16 cellular contexts compared by ENCODE assay signal in genomic region chr10:125264091-125264490, GRCh38.
DNase-seq lines count a peak whose midpoint lies in the region; ATAC-seq, FAIRE-seq and TF ChIP-seq lines count a peak whose summit lies in the region.
"Had no signal": no experiment of that assay in that cellular context is flagged by ENCODE, and none has a peak within 500 bp of the region (broad histone marks: within the 10 kb centered on the region; RNA-seq: fewer than 3 reads in every experiment).

No MANE protein-coding gene starts in this region.

- in situ Hi-C loops in G401 (cut with HindIII; ENCODE audit: low sequenced_read_pairs) = no loop called here

- H2AK5ac ChIP-seq in mesendoderm (ENCODE audit: low read length) = peak overlapping the region; percentile 90

- POLR2A ChIA-PET in A549 (lab: Yijun Ruan, JAX) = no interaction called here
- POLR2A ChIA-PET in CD4-positive, alpha-beta T cell (lab: Charles Lee) = no interaction called here

- no peak overlapping the region for H4K5ac ChIP-seq in mesendoderm (ENCODE audit: low read length)

- H3K36me3 Mint-ChIP-seq in CD4-positive, alpha-beta T cell (ENCODE audit: low read depth) = no peaks in the 10 kb centered on the region
- no peaks in the 10 kb centered on the region for H3K36me3 Mint-ChIP-seq in stimulated activated memory B cell treated with anti-CD40 and anti-IgM and Interleukin-4, amounts not matched to agents 10 μg/mL and 1 μg/mL and 100 μg/mL, for 72 hours
- H3K36me3 Mint-ChIP-seq: CD8-positive, alpha-beta memory T cell had no signal

- H3K4ac ChIP-seq in mesendoderm (ENCODE audit: low read depth, low read length) = peak overlapping the region; percentile 82

- H3K4me1 ChIP-seq in A549 (peaks cover 18% of the 10 kb centered on the region), HUES6 (ENCODE audit: control insufficient read depth, insufficient read depth, low read length) (peaks cover 15% of the 10 kb centered on the region; the same call in 1 of the 2 replicates), SJSA1 (replicated peaks) (peaks cover 15% of the 10 kb centered on the region), mesendoderm (ENCODE audit: control insufficient read depth, low read depth, low read length) (peaks cover 3% of the 10 kb centered on the region)

- CTCF ChIA-PET in A549 (lab: Yijun Ruan, JAX) = no interaction called here
- CTCF ChIA-PET in CD4-positive, alpha-beta T cell (lab: Charles Lee) = no interaction called here

- H2BK120ac ChIP-seq in mesendoderm (ENCODE audit: low read depth, low read length) = peak overlapping the region; percentile 7

- H3K9me3 ChIP-seq in A549 (no peaks in the 10 kb centered on the region), HUES6 (ENCODE audit: control insufficient read depth, insufficient read depth, low read depth, low read length) (no peaks in the 10 kb centered on the region), SJSA1 (replicated peaks) (no peaks in the 10 kb centered on the region)
- H3K9me3 ChIP-seq in CD4-positive, alpha-beta T cell (ENCODE audit: control insufficient read depth, low read length) = no peaks in the 10 kb centered on the region

- no peaks in the 10 kb centered on the region for H3K79me1 ChIP-seq in mesendoderm (ENCODE audit: low read length)

- H3K36me3 ChIP-seq in HUES6 (ENCODE audit: control insufficient read depth, insufficient read depth, low read length) (no peaks in the 10 kb centered on the region), SJSA1 (no peaks in the 10 kb centered on the region), mesendoderm (ENCODE audit: control insufficient read depth, insufficient read depth, low read length) (no peaks in the 10 kb centered on the region)

- H3K4me3 Mint-ChIP-seq in CD4-positive, alpha-beta T cell = no peak overlapping the region
- no peak overlapping the region for H3K4me3 Mint-ChIP-seq in stimulated activated memory B cell treated with anti-CD40 and anti-IgM and Interleukin-4, amounts not matched to agents 10 μg/mL and 1 μg/mL and 100 μg/mL, for 72 hours
- H3K4me3 Mint-ChIP-seq: CD8-positive, alpha-beta memory T cell; GM23338 had no signal

- no peak for FAIRE-seq in A549 (lab: Jason Lieb, UNC)
- FAIRE-seq: G401.6 had no signal

- no peak for TF ChIP-seq RAD21 in A549 (conservative IDR thresholded peaks at IDR 0.05 in 1 of 2, IDR thresholded peaks at IDR 0.05 in 1 of 2)

- no peaks in the 10 kb centered on the region for H3K79me2 ChIP-seq in mesendoderm (ENCODE audit: control insufficient read depth, insufficient read depth, low read length)

- no peaks in the 10 kb centered on the region for H3K27me3 Mint-ChIP-seq in CD4-positive, alpha-beta T cell
- peaks cover 13% of the 10 kb centered on the region for H3K27me3 Mint-ChIP-seq in stimulated activated memory B cell treated with anti-CD40 and anti-IgM and Interleukin-4, amounts not matched to agents 10 μg/mL and 1 μg/mL and 100 μg/mL, for 72 hours
- H3K27me3 Mint-ChIP-seq: CD8-positive, alpha-beta memory T cell had no signal

- intact Hi-C loops in CD4-positive, alpha-beta T cell (cut with DNase I, micrococcal nuclease) = no loop called here

- H2BK5ac ChIP-seq in mesendoderm (ENCODE audit: low read length) = peak overlapping the region; percentile 92

- H3K9ac ChIP-seq in HUES6 (ENCODE audit: low read length) = peak overlapping the region; percentile 59
- H3K9ac ChIP-seq in mesendoderm (ENCODE audit: low read length) = no peak overlapping the region

- no peak overlapping the region for H4K8ac ChIP-seq in mesendoderm (ENCODE audit: low read depth, low read length)

- H3K4me1 Mint-ChIP-seq in CD4-positive, alpha-beta T cell (ENCODE audit: low read depth) = no peaks in the 10 kb centered on the region
- H3K4me1 Mint-ChIP-seq in stimulated activated memory B cell treated with anti-CD40 and anti-IgM and Interleukin-4, amounts not matched to agents 10 μg/mL and 1 μg/mL and 100 μg/mL, for 72 hours = no peaks in the 10 kb centered on the region
- H3K4me1 Mint-ChIP-seq: CD8-positive, alpha-beta memory T cell had no signal

- peak overlapping the region; percentile 22 for H3K18ac ChIP-seq in mesendoderm (ENCODE audit: low read length)

- TF ChIP-seq POLR2A in A549 (IDR thresholded peaks at IDR 0.05; ENCODE audit: low read length) = no peak

- H3K56ac ChIP-seq in mesendoderm (ENCODE audit: low read length) = peak overlapping the region; percentile 71

- no peak overlapping the region for H3K23ac ChIP-seq in mesendoderm (ENCODE audit: low read length)

- no peak overlapping the region for H2BK15ac ChIP-seq in mesendoderm (replicated peaks; ENCODE audit: low read depth)

- no CpG with 5 or more reads among the region's 1 CpG for WGBS in A549 (ENCODE audit: missing lambda C conversion rate)
- WGBS in mesendoderm (ENCODE audit: extremely low coverage, insufficient coverage, low lambda C conversion rate) = no CpG with 5 or more reads among the region's 1 CpG

- ATAC-seq in A549 (peak in 1 of 2 experiments; percentile 23; a peak in 3 of 6 replicates), GM18502 (IDR thresholded peaks at IDR 0.05; ENCODE audit: poor library complexity, unreplicated experiment) (no peak)
- no peak for ATAC-seq in CD4-positive, alpha-beta T cell (ENCODE audit: poor library complexity)
- ATAC-seq in stimulated activated memory B cell treated with anti-CD40 and anti-IgM and Interleukin-4, amounts not matched to agents 10 μg/mL and 1 μg/mL and 100 μg/mL, for 72 hours = no peak

- peak overlapping the region; percentile 19; the same call in 2 of the 3 replicates for H3K4me2 ChIP-seq in A549
- H3K4me2 ChIP-seq in mesendoderm (ENCODE audit: low read length) = no peak overlapping the region
- H3K4me2 ChIP-seq: GM23338 had no signal

- H3K27ac ChIP-seq in A549 = peak overlapping the region; percentile 33 to 56; a peak in 4 of 6 replicates
- H3K27ac ChIP-seq in HUES6 (ENCODE audit: low read depth, low read length) = peak overlapping the region; percentile 15; the same call in 1 of the 2 replicates
- peak overlapping the region; percentile 48 for H3K27ac ChIP-seq in SJSA1
- H3K27ac ChIP-seq in mesendoderm (ENCODE audit: low read depth, low read length) = peak overlapping the region; percentile 30
- H3K27ac ChIP-seq in CD4-positive, alpha-beta T cell (ENCODE audit: low read depth, low read length) = no peak overlapping the region

- no peaks in the 10 kb centered on the region for H3K27me3 ChIP-seq in HUES6 (ENCODE audit: control insufficient read depth, insufficient read depth, low read length)
- H3K27me3 ChIP-seq in SJSA1 (replicated peaks) = no peaks in the 10 kb centered on the region
- H3K27me3 ChIP-seq in mesendoderm (ENCODE audit: insufficient read depth, low read length, poor library complexity) = no peaks in the 10 kb centered on the region
- H3K27me3 ChIP-seq in CD4-positive, alpha-beta T cell (ENCODE audit: control insufficient read depth, insufficient read depth, low read length) = no peaks in the 10 kb centered on the region

- H3K27ac Mint-ChIP-seq in CD4-positive, alpha-beta T cell = no peak overlapping the region
- no peak overlapping the region for H3K27ac Mint-ChIP-seq in stimulated activated memory B cell treated with anti-CD40 and anti-IgM and Interleukin-4, amounts not matched to agents 10 μg/mL and 1 μg/mL and 100 μg/mL, for 72 hours
- H3K27ac Mint-ChIP-seq: CD8-positive, alpha-beta memory T cell; GM23338 had no signal

- no peak for TF ChIP-seq CTCF in A549 (IDR thresholded peaks at IDR 0.05)
- TF ChIP-seq CTCF in CD4-positive, alpha-beta T cell (IDR thresholded peaks at IDR 0.05) = no peak

- H3K9me3 Mint-ChIP-seq in CD4-positive, alpha-beta T cell = no peaks in the 10 kb centered on the region
- peaks cover 11% of the 10 kb centered on the region for H3K9me3 Mint-ChIP-seq in stimulated activated memory B cell treated with anti-CD40 and anti-IgM and Interleukin-4, amounts not matched to agents 10 μg/mL and 1 μg/mL and 100 μg/mL, for 72 hours
- H3K9me3 Mint-ChIP-seq: GM23338 had no signal

- DNase-seq in A549 (ENCODE audit: low read depth in 1 of 2, low spot score in 1 of 2) = no peak
- DNase-seq in SJSA1 (ENCODE audit: low read depth in 1 of 2, low spot score in 2 of 2) = no peak
- DNase-seq in mesendoderm = no peak
- no peak for DNase-seq in CD4-positive, alpha-beta T cell
- DNase-seq in G401 (ENCODE audit: low spot score) = no peak
- DNase-seq: CD8-positive, alpha-beta memory T cell; DND-41; KG1; NCI-H1417 treated with DMSO at 0.1 percent for 48 hours; NCI-H187 treated with DMSO at 0.1 percent for 48 hours; NCI-H524 had no signal

- no peak overlapping the region for H3K4me3 ChIP-seq in A549
- H3K4me3 ChIP-seq in HUES6 (ENCODE audit: low read depth, low read length) = no peak overlapping the region
- H3K4me3 ChIP-seq in SJSA1 = no peak overlapping the region
- no peak overlapping the region for H3K4me3 ChIP-seq in mesendoderm (ENCODE audit: low read length)
- H3K4me3 ChIP-seq: GM23338 had no signal

- no peak for TF ChIP-seq EP300 in A549 (IDR thresholded peaks at IDR 0.05)

TF ChIP-seq in A549, 52 proteins besides CTCF, POLR2A, EP300 and RAD21 (continues in another document):
- TF ChIP-seq FOSB (CRISPR knock-in tag; IDR thresholded peaks at IDR 0.05) = no peak
- TF ChIP-seq E2F6 (IDR thresholded peaks at IDR 0.05; ENCODE audit: borderline replicate concordance, low read depth) = no peak
- no peak for TF ChIP-seq HOXB13 (CRISPR knock-in tag; IDR thresholded peaks at IDR 0.05; ENCODE audit: low read depth)
- no peak for TF ChIP-seq ZNF302 (CRISPR knock-in tag; IDR thresholded peaks at IDR 0.05)
- no peak for TF ChIP-seq CEBPB (IDR thresholded peaks at IDR 0.05)
- no peak for TF ChIP-seq RCOR1 (IDR thresholded peaks at IDR 0.05; ENCODE audit: low read depth, low read length)
- no peak for TF ChIP-seq ATOH8 (CRISPR knock-in tag; IDR thresholded peaks at IDR 0.05; ENCODE audit: low read depth)
- no peak for TF ChIP-seq NR3C1 (IDR thresholded peaks at IDR 0.05)
- TF ChIP-seq GATA3 (IDR thresholded peaks at IDR 0.05; ENCODE audit: borderline replicate concordance) = no peak
- TF ChIP-seq HOXA7 (CRISPR knock-in tag; IDR thresholded peaks at IDR 0.05) = no peak
